18 cellular contexts compared by ENCODE assay signal in genomic region chr9:2195211-2195610, GRCh38.
DNase-seq lines count a peak whose midpoint lies in the region; ATAC-seq, FAIRE-seq and TF ChIP-seq lines count a peak whose summit lies in the region.
"Had no signal": no experiment of that assay in that cellular context is flagged by ENCODE, and none has a peak within 500 bp of the region (broad histone marks: within the 10 kb centered on the region; RNA-seq: fewer than 3 reads in every experiment).

No MANE protein-coding gene starts in this region.

- H3K27me3 Mint-ChIP-seq in T-helper 17 cell (no peaks in the 10 kb centered on the region), nephron (ENCODE audit: low read depth) (no peaks in the 10 kb centered on the region)
- no peaks in the 10 kb centered on the region for H3K27me3 Mint-ChIP-seq in stimulated activated memory B cell treated with anti-CD40 and anti-IgM and Interleukin-4, amounts not matched to agents 10 μg/mL and 1 μg/mL and 100 μg/mL, for 72 hours
- H3K27me3 Mint-ChIP-seq: CD4-positive, alpha-beta memory T cell had no signal

- peaks cover 21% of the 10 kb centered on the region for H3K36me3 Mint-ChIP-seq in T-helper 17 cell (ENCODE audit: low read depth)
- H3K36me3 Mint-ChIP-seq in nephron (ENCODE audit: low read depth) = peaks cover 35% of the 10 kb centered on the region
- peaks cover 97% of the 10 kb centered on the region for H3K36me3 Mint-ChIP-seq in stimulated activated memory B cell treated with anti-CD40 and anti-IgM and Interleukin-4, amounts not matched to agents 10 μg/mL and 1 μg/mL and 100 μg/mL, for 72 hours

- no peak overlapping the region for H3K4me3 Mint-ChIP-seq in T-helper 17 cell
- H3K4me3 Mint-ChIP-seq in nephron = no peak overlapping the region
- no peak overlapping the region for H3K4me3 Mint-ChIP-seq in stimulated activated memory B cell treated with anti-CD40 and anti-IgM and Interleukin-4, amounts not matched to agents 10 μg/mL and 1 μg/mL and 100 μg/mL, for 72 hours
- H3K4me3 Mint-ChIP-seq: CD4-positive, alpha-beta memory T cell had no signal

- no peak for DNase-seq in GM12891 (ENCODE audit: insufficient read length, low spot score)
- no peak for DNase-seq in T-helper 17 cell
- DNase-seq in NCI-H1694 (lab: John Stamatoyannopoulos, UW) = no peak
- no peak for DNase-seq in NCI-H2171 (lab: John Stamatoyannopoulos, UW)
- DNase-seq: C1 segment of cervical spinal cord; Calu3; CD4-positive, alpha-beta memory T cell; COR-L47; DMS53; DMS79 treated with DMSO at 0.1 percent for 48 hours; GF-D8; GM23248; H7; HCEC 1CT had no signal

- TF ChIP-seq CTCF in nephron (IDR thresholded peaks at IDR 0.05; ENCODE audit: unreplicated experiment in 3 of 3) = no peak

- H3K4me1 Mint-ChIP-seq in T-helper 17 cell = peaks cover 7% of the 10 kb centered on the region
- H3K4me1 Mint-ChIP-seq in nephron = peaks cover 25% of the 10 kb centered on the region
- no peaks in the 10 kb centered on the region for H3K4me1 Mint-ChIP-seq in stimulated activated memory B cell treated with anti-CD40 and anti-IgM and Interleukin-4, amounts not matched to agents 10 μg/mL and 1 μg/mL and 100 μg/mL, for 72 hours

- H3K9me3 Mint-ChIP-seq in nephron = peaks cover 8% of the 10 kb centered on the region
- peaks cover 12% of the 10 kb centered on the region for H3K9me3 Mint-ChIP-seq in stimulated activated memory B cell treated with anti-CD40 and anti-IgM and Interleukin-4, amounts not matched to agents 10 μg/mL and 1 μg/mL and 100 μg/mL, for 72 hours

- peak overlapping the region; percentile 45 for H3K27ac Mint-ChIP-seq in T-helper 17 cell
- H3K27ac Mint-ChIP-seq in nephron = peak overlapping the region in 2 of 3 experiments; percentile 64 to 88
- no peak overlapping the region for H3K27ac Mint-ChIP-seq in stimulated activated memory B cell treated with anti-CD40 and anti-IgM and Interleukin-4, amounts not matched to agents 10 μg/mL and 1 μg/mL and 100 μg/mL, for 72 hours

- no peaks in the 10 kb centered on the region for H3K9me3 ChIP-seq in T-helper 17 cell (ENCODE audit: control insufficient read depth, low read length, poor library complexity, severe bottlenecking)

- ATAC-seq in T-helper 17 cell = no peak
- no peak for ATAC-seq in stimulated activated memory B cell treated with anti-CD40 and anti-IgM and Interleukin-4, amounts not matched to agents 10 μg/mL and 1 μg/mL and 100 μg/mL, for 72 hours

- 0 out of 2 replicates have a peak, but pooled peaks have one; percentile 45 for TF ChIP-seq POLR2A in GM12891 (IDR thresholded peaks at IDR 0.05; ENCODE audit: low read depth, low read length)

- no peak for FAIRE-seq in GM12891 (lab: Jason Lieb, UNC)
- FAIRE-seq: GM19239, H1 had no signal

TF ChIP-seq in GM12891, 5 proteins besides CTCF, POLR2A, EP300 and RAD21:
- TF ChIP-seq TAF1 (IDR thresholded peaks at IDR 0.05; ENCODE audit: low read depth, low read length) = no peak
- TF ChIP-seq SPI1 (IDR thresholded peaks at IDR 0.05; ENCODE audit: low read depth, low read length) = no peak
- no peak for TF ChIP-seq POU2F2 (IDR thresholded peaks at IDR 0.05; ENCODE audit: low read depth, low read length)
- no peak for TF ChIP-seq PAX5 (IDR thresholded peaks at IDR 0.05; ENCODE audit: insufficient read depth, low read length, severe bottlenecking)
- no peak for TF ChIP-seq POLR2AphosphoS5 (IDR thresholded peaks at IDR 0.05; ENCODE audit: low read depth, low read length)
